23 cellular contexts compared by ENCODE assay signal in the genomic region with DNA sequence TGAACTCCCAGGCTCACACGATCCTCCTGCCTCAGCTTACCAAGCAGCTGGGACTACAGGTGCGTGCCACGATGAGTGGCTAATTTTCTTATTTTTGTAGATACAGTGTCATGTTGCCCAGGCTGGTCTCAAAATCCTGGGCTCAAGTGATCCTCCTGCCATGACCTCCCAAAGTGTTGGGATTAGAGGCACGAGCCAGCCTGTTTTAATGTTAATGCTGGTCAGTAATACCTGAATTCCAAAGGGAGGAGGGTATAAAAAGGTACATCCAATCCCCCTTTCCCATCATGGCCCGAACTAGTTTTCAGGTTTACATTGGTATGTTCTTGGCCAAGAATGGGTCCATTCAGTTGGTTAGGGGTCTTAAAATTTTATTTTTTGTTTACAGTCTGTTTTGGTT.
DNase-seq lines count a peak whose midpoint lies in the region; ATAC-seq, FAIRE-seq and TF ChIP-seq lines count a peak whose summit lies in the region.
"Had no signal": no experiment of that assay in that cellular context is flagged by ENCODE, and none has a peak within 500 bp of the region (broad histone marks: within the 10 kb centered on the region; RNA-seq: fewer than 3 reads in every experiment).

No MANE protein-coding gene starts in this region.

- H3K27me3 ChIP-seq in H7 (ENCODE audit: control insufficient read depth, insufficient read depth, low read length) (no peaks in the 10 kb centered on the region), H1 (replicated peaks in 1 of 4; ENCODE audit: control insufficient read depth in 3 of 4, extremely low read depth in 1 of 4, insufficient read depth in 3 of 4, low read length in 3 of 4) (no peaks in the 10 kb centered on the region), esophagus muscularis mucosa (no peaks in the 10 kb centered on the region), HAP-1 (ENCODE audit: low read depth) (no peaks in the 10 kb centered on the region)
- H3K27me3 ChIP-seq: BE2C; BLaER1 treated with 17β-estradiol and CSF1 and Interleukin-3, amounts not matched to agents 10 nM and 100 nM had no signal

- no peak overlapping the region for H4K5ac ChIP-seq in H1 (ENCODE audit: insufficient read length, low read depth, low read length)

- intact Hi-C loops in esophagus muscularis mucosa (cut with DNase I) (no loop called here), CD14-positive monocyte (cut with micrococcal nuclease) (no loop called here)

- H2AK5ac ChIP-seq in H1 (ENCODE audit: low read depth, low read length) = no peak overlapping the region

- H3K79me2 ChIP-seq in H1 (ENCODE audit: control insufficient read depth in 1 of 2, insufficient read depth in 2 of 2, low read length in 2 of 2) = no peaks in the 10 kb centered on the region

- TF ChIP-seq RAD21 in H1 (IDR thresholded peaks at IDR 0.05 in 1 of 2, conservative IDR thresholded peaks at IDR 0.05 in 1 of 2; ENCODE audit: low read depth in 2 of 2, low read length in 2 of 2) = no peak

- H3K4me1 Mint-ChIP-seq in CD14-positive monocyte = no peaks in the 10 kb centered on the region
- H3K4me1 Mint-ChIP-seq: CD4-positive, alpha-beta memory T cell had no signal

- H3K36me3 ChIP-seq in H7 (replicated peaks; ENCODE audit: control insufficient read depth, insufficient read depth, low read length) = no peaks in the 10 kb centered on the region
- H3K36me3 ChIP-seq in H1 (ENCODE audit: control insufficient read depth in 2 of 4, insufficient read depth in 4 of 4, low read length in 3 of 4) = no peaks in the 10 kb centered on the region
- no peaks in the 10 kb centered on the region for H3K36me3 ChIP-seq in esophagus muscularis mucosa
- H3K36me3 ChIP-seq in HAP-1 (replicated peaks) = no peaks in the 10 kb centered on the region
- H3K36me3 ChIP-seq: BE2C had no signal

- TF ChIP-seq EP300 in H1 (IDR thresholded peaks at IDR 0.05; ENCODE audit: borderline replicate concordance in 1 of 2, low read depth in 2 of 2, low read length in 2 of 2) (no peak), esophagus muscularis mucosa (IDR thresholded peaks at IDR 0.05) (no peak)

- peaks cover 0 to 8% (median 2%) of the 10 kb centered on the region in 7 donors for H3K9me3 Mint-ChIP-seq in CD14-positive monocyte
- H3K9me3 Mint-ChIP-seq: HFFc6 had no signal

- H3K23me2 ChIP-seq in H1 (ENCODE audit: low read depth, low read length) = no peaks in the 10 kb centered on the region

- DNase-seq in H7 (peak; percentile 22), H1 (ENCODE audit: low read depth in 1 of 2, low spot score in 2 of 2) (no peak), esophagus muscularis mucosa (ENCODE audit: extremely low spot score) (peak; percentile 39), CD14-positive monocyte (ENCODE audit: low spot score) (no peak), HAP-1 (ENCODE audit: low spot score in 2 of 2) (no peak)
- DNase-seq: 8988T; ACHN; AML-193; BE2C; Caco-2; CD4-positive, alpha-beta memory T cell; DMS153; DND-41; GM23248; HFFc6 had no signal

- WGBS in H1 (ENCODE audit: extremely low coverage in 1 of 2, insufficient coverage in 1 of 2, insufficient read length in 1 of 2, insufficient replicate concordance in 2 of 2, low coverage in 1 of 2, low lambda C conversion rate in 2 of 2, missing lambda C conversion rate in 1 of 2), 2 experiments = 74% methylated on average over 5 of the region's 5 CpGs; no CpG with 5 or more reads in 1 of the 2 experiments
- WGBS in esophagus muscularis mucosa = 100% methylated on average over 5 of the region's 5 CpGs

- 0 out of 2 replicates have a peak overlapping the region, but pooled peaks have one; percentile 65 for H3K18ac ChIP-seq in H1 (ENCODE audit: extremely low read depth, low read length)

- H3K14ac ChIP-seq in H1 (ENCODE audit: insufficient read length) = no peak overlapping the region

- H3K79me1 ChIP-seq in H1 (ENCODE audit: low read depth, low read length) = peaks cover 3% of the 10 kb centered on the region; the same call in 1 of the 2 replicates

- no peak overlapping the region for H3K23ac ChIP-seq in H1 (ENCODE audit: insufficient read length)

- no peak overlapping the region for H2BK12ac ChIP-seq in H1 (ENCODE audit: low read depth, low read length)

- no peak overlapping the region for H3K9ac ChIP-seq in H1 (replicated peaks in 1 of 4; ENCODE audit: extremely low read depth in 1 of 4, low read depth in 3 of 4, low read length in 3 of 4)
- H3K9ac ChIP-seq: BLaER1 treated with 17β-estradiol and CSF1 and Interleukin-3, amounts not matched to agents 10 nM and 100 nM; GM23248 had no signal

- no peak overlapping the region for H3K4me3 Mint-ChIP-seq in CD14-positive monocyte
- H3K4me3 Mint-ChIP-seq: CD4-positive, alpha-beta memory T cell; HFFc6 had no signal

- no peak overlapping the region for H2BK120ac ChIP-seq in H1 (replicated peaks; ENCODE audit: low read depth, low read length)

- H3K4me3 ChIP-seq in H7 (ENCODE audit: insufficient read depth, low read depth, low read length) (no peak overlapping the region), H1 (ENCODE audit: extremely low read depth in 1 of 4, insufficient read depth in 2 of 4, low read depth in 3 of 4, low read length in 4 of 4) (peak overlapping the region in 1 of 4 experiments; percentile 1; a peak in 1 of 8 replicates), esophagus muscularis mucosa (no peak overlapping the region), HAP-1 (no peak overlapping the region)
- H3K4me3 ChIP-seq: A549; BLaER1 treated with 17β-estradiol and CSF1 and Interleukin-3, amounts not matched to agents 10 nM and 100 nM; GM23248 had no signal

- POLR2A ChIA-PET in H1 (lab: Charles Lee; ENCODE audit: partially characterized antibody) = no interaction called here

- peak; percentile 52 for FAIRE-seq in H1 (lab: Jason Lieb, UNC)
- FAIRE-seq: A549, G401.6, GM12892, GM19239, H54 had no signal

- H3K56ac ChIP-seq in H1 (replicated peaks; ENCODE audit: insufficient read length, low read depth, low read length) = no peak overlapping the region

- no peak overlapping the region for H3K27ac ChIP-seq in H1 (ENCODE audit: low read depth, low read length)
- H3K27ac ChIP-seq in esophagus muscularis mucosa (replicated peaks in 1 of 4) = no peak overlapping the region
- H3K27ac ChIP-seq: BLaER1 treated with 17β-estradiol and CSF1 and Interleukin-3, amounts not matched to agents 10 nM and 100 nM; GM23248 had no signal

- TF ChIP-seq POLR2A in H1 (IDR thresholded peaks at IDR 0.05; ENCODE audit: control extremely low read depth in 1 of 2, low read depth in 2 of 2, low read length in 2 of 2) (no peak), esophagus muscularis mucosa (IDR thresholded peaks at IDR 0.05; ENCODE audit: low read depth) (no peak)

- no peak overlapping the region for H3K4ac ChIP-seq in H1 (replicated peaks; ENCODE audit: insufficient read length, low read depth, low read length)

- in situ Hi-C loops in HAP-1 (cut with MboI; ENCODE audit: low sequenced_read_pairs) = no loop called here

- no peak overlapping the region for H4K8ac ChIP-seq in H1 (ENCODE audit: extremely low read depth, insufficient read depth, low read length)

- peak overlapping the region in 1 of 2 experiments; percentile 59; a peak in 2 of 4 replicates for H3K4me2 ChIP-seq in H1 (ENCODE audit: insufficient read depth in 1 of 2, low read depth in 2 of 2, low read length in 2 of 2)
- H3K4me2 ChIP-seq: A549; BLaER1 treated with 17β-estradiol and CSF1 and Interleukin-3, amounts not matched to agents 10 nM and 100 nM had no signal

- no peak overlapping the region for H4K91ac ChIP-seq in H1 (replicated peaks; ENCODE audit: insufficient read length, low read length)

- H3K27me3 Mint-ChIP-seq in CD14-positive monocyte (ENCODE audit: low read depth in 3 of 3) = peaks cover 0 to 5% (median 0%) of the 10 kb centered on the region in 3 donors

- H3K36me3 Mint-ChIP-seq in CD14-positive monocyte = no peaks in the 10 kb centered on the region
- H3K36me3 Mint-ChIP-seq: CD4-positive, alpha-beta memory T cell had no signal

- H2BK5ac ChIP-seq in H1 (ENCODE audit: low read depth, low read length) = no peak overlapping the region

- CTCF ChIA-PET in H1 (lab: Charles Lee; ENCODE audit: partially characterized antibody) = no interaction called here

- no peak overlapping the region for H3K27ac Mint-ChIP-seq in CD14-positive monocyte
- H3K27ac Mint-ChIP-seq: HFFc6 had no signal

- H3K4me1 ChIP-seq in H1 (replicated peaks in 1 of 4; ENCODE audit: control insufficient read depth in 3 of 4, insufficient read depth in 4 of 4, low read length in 3 of 4) = peaks cover 2 to 6% (median 3%) of the 10 kb centered on the region in 4 experiments; a peak in 6 of 7 replicates
- peaks cover 0 to 13% (median 5%) of the 10 kb centered on the region in 4 donors for H3K4me1 ChIP-seq in esophagus muscularis mucosa
- no peaks in the 10 kb centered on the region for H3K4me1 ChIP-seq in HAP-1
- H3K4me1 ChIP-seq: BE2C had no signal

- H3K9me3 ChIP-seq in H1 (ENCODE audit: insufficient read depth in 2 of 2, low read depth in 1 of 2, low read length in 1 of 2) (no peaks in the 10 kb centered on the region), esophagus muscularis mucosa (no peaks in the 10 kb centered on the region), HAP-1 (no peaks in the 10 kb centered on the region)
- H3K9me3 ChIP-seq: A549; BE2C; BLaER1 treated with 17β-estradiol and CSF1 and Interleukin-3, amounts not matched to agents 10 nM and 100 nM; Caco-2 had no signal

- H2BK15ac ChIP-seq in H1 (ENCODE audit: low read length) = no peak overlapping the region

- H2BK20ac ChIP-seq in H1 (ENCODE audit: low read length) = peak overlapping the region; percentile 6; the same call in 1 of the 2 replicates

- no peak for TF ChIP-seq CTCF in H1 (IDR thresholded peaks at IDR 0.05; ENCODE audit: control extremely low read depth in 1 of 3, insufficient read depth in 1 of 3, low read depth in 1 of 3, low read length in 3 of 3)
- no peak for TF ChIP-seq CTCF in esophagus muscularis mucosa (IDR thresholded peaks at IDR 0.05)
- no peak for TF ChIP-seq CTCF in CD14-positive monocyte (IDR thresholded peaks at IDR 0.05)

- peaks cover 0 to 3% of the 10 kb centered on the region in 2 experiments for H4K20me1 ChIP-seq in H1 (replicated peaks in 1 of 2; ENCODE audit: control insufficient read depth in 1 of 2, insufficient read depth in 2 of 2, low read length in 2 of 2)
- H4K20me1 ChIP-seq: BLaER1 treated with 17β-estradiol and CSF1 and Interleukin-3, amounts not matched to agents 10 nM and 100 nM had no signal

- no peak for ATAC-seq in HG02938 (IDR thresholded peaks at IDR 0.05; ENCODE audit: unreplicated experiment)
- ATAC-seq in GM18502 (IDR thresholded peaks at IDR 0.05; ENCODE audit: poor library complexity, unreplicated experiment) = no peak
- ATAC-seq: A549 had no signal

- no peak overlapping the region for H2AFZ ChIP-seq in H1 (ENCODE audit: low read length)
- H2AFZ ChIP-seq: GM23248 had no signal

TF ChIP-seq in H1, 55 proteins besides CTCF, POLR2A, EP300 and RAD21:
- TF ChIP-seq SAP30 (IDR thresholded peaks at IDR 0.05; ENCODE audit: insufficient read depth, insufficient replicate concordance, low read length) (no peak), BACH1 (IDR thresholded peaks at IDR 0.05; ENCODE audit: low read length) (no peak), TEAD4 (IDR thresholded peaks at IDR 0.05; ENCODE audit: low read depth, low read length) (peak; percentile 55; the same call in 1 of the 2 replicates), TBP (IDR thresholded peaks at IDR 0.05; ENCODE audit: low read depth, low read length) (no peak)

Comparison
In these comparisons a context has a peak if more than half of its experiments do, and no peak if none do; other contexts are left out.
1. DNase-seq: peak in H7 (single experiment) and esophagus muscularis mucosa (single experiment); none in H1 (0 of 2), CD14-positive monocyte (single experiment) and HAP-1 (0 of 2).